In genomic region chr7:140640060-140640611, GRCh38 we compare ENCODE assay signal across 7 cellular contexts. TPM values are rescaled to one million over a fixed set of nuclear protein-coding genes. Genes with fewer than 3 reads are reported as not detected.
DNase-seq lines count a peak whose midpoint lies in the region; ATAC-seq and TF ChIP-seq lines count a peak whose summit lies in the region.

No MANE protein-coding gene starts in this region.

- H3K36me3 ChIP-seq in stomach = no peaks in the 10 kb centered on the region

- DNase-seq in ELF-1 (ENCODE audit: low read depth, low spot score) (peak; percentile 45), NCI-H1092 (lab: John Stamatoyannopoulos, UW) (peak; percentile 16), left colon (peak in 1 of 2 donors; percentile 55), stomach (peak; percentile 34)
- no peak for DNase-seq in central memory CD8-positive, alpha-beta T cell (ENCODE audit: low spot score in 2 of 2)

- H3K27ac Mint-ChIP-seq in central memory CD8-positive, alpha-beta T cell (ENCODE audit: low read depth) = peak overlapping the region; percentile 32

- no peaks in the 10 kb centered on the region for H3K9me3 ChIP-seq in stomach

- peak overlapping the region; percentile 71 for H3K4me3 Mint-ChIP-seq in central memory CD8-positive, alpha-beta T cell

- TF ChIP-seq EP300 in stomach (IDR thresholded peaks at IDR 0.05) = no peak

- H3K4me3 ChIP-seq in stomach = peak overlapping the region; percentile 49 to 66 (median 57)

- peak; percentile 28 for ATAC-seq in central memory CD8-positive, alpha-beta T cell (replicated peaks; ENCODE audit: extremely low read depth, poor library complexity, severe bottlenecking)
- peak; percentile 78 for ATAC-seq in left colon
- ATAC-seq in HG02852 (IDR thresholded peaks at IDR 0.05; ENCODE audit: unreplicated experiment) = no peak
- no peak for ATAC-seq in HG02610 (IDR thresholded peaks at IDR 0.05; ENCODE audit: unreplicated experiment)

- no peak for TF ChIP-seq CTCF in stomach (IDR thresholded peaks at IDR 0.05)

- peaks cover 2% of the 10 kb centered on the region for H3K36me3 Mint-ChIP-seq in central memory CD8-positive, alpha-beta T cell (ENCODE audit: insufficient read depth)

- intact Hi-C loops in left colon (cut with DNase I, micrococcal nuclease) = no loop called here
- intact Hi-C loops in stomach (cut with DNase I; ENCODE audit: low total_unique reads) = no loop called here

- TF ChIP-seq POLR2A in stomach (IDR thresholded peaks at IDR 0.05) = no peak

- peaks cover 11% of the 10 kb centered on the region for H3K4me1 Mint-ChIP-seq in central memory CD8-positive, alpha-beta T cell

- no peaks in the 10 kb centered on the region for H3K9me3 Mint-ChIP-seq in central memory CD8-positive, alpha-beta T cell

- H3K27me3 ChIP-seq in stomach = peaks cover 0 to 80% (median 22%) of the 10 kb centered on the region in 3 donors

- WGBS in stomach, 5 donors = 1 to 4% (median 2%) methylated on average over 26 to 71 of the region's 71 CpGs

- peaks cover 4 to 54% (median 27%) of the 10 kb centered on the region in 4 donors for H3K4me1 ChIP-seq in stomach

- H3K27me3 Mint-ChIP-seq in central memory CD8-positive, alpha-beta T cell = peaks cover 83% of the 10 kb centered on the region

- H3K27ac ChIP-seq in stomach = peak overlapping the region; percentile 61 to 85 (median 81)

RNA-seq across cellular contexts. Expression of gene DENND2A, which starts 0.5 kb away (rescaled TPM):
- total RNA-seq in left colon = 1 to 10 TPM; 6.8 to 8.2 TPM
- total RNA-seq in stomach = 10 to 100 TPM in 1 of 5 donors, 1 to 10 TPM in 4; 4.1 to 17.8 (median 6.2) TPM
- 10 to 100 TPM in 1 of 3 donors, 1 to 10 TPM in 2; 1.8 to 11.5 (median 8.3) TPM for polyA plus RNA-seq in stomach

RNA-seq across cellular contexts. Expression of gene ADCK2, which starts 32.6 kb away (rescaled TPM):
- 10 to 100 TPM; 26.3 to 26.5 TPM for total RNA-seq in left colon
- total RNA-seq in stomach = 10 to 100 TPM in 4 of 5 donors, 1 to 10 TPM in 1; 2.7 to 62.3 (median 22.0) TPM
- polyA plus RNA-seq in stomach = 10 to 100 TPM in 2 of 3 donors, 1 to 10 TPM in 1; 8.7 to 20.9 (median 10.5) TPM

RNA-seq across cellular contexts. Expression of gene NDUFB2, which starts 56.4 kb away (rescaled TPM):
- total RNA-seq in left colon (100 to 1,000 TPM; 274 to 319 TPM), stomach (100 to 1,000 TPM in 1 of 5 donors, 10 to 100 TPM in 4; 25.2 to 104 (median 89.3) TPM)
- polyA plus RNA-seq in stomach = 100 to 1,000 TPM; 311 to 608 (median 464) TPM

Comparison
In these comparisons a context has a peak if more than half of its experiments do, and no peak if none do; other contexts are left out.
1. DNase-seq: peak in ELF-1 (single experiment), NCI-H1092 (single experiment) and stomach (single experiment); none in central memory CD8-positive, alpha-beta T cell (0 of 2).
2. ATAC-seq: peak in central memory CD8-positive, alpha-beta T cell (single experiment) and left colon (single experiment); none in HG02852 (single experiment) and HG02610 (single experiment).